Comparison of ENCODE assay signal across 1 cellular context in genomic region chr3:35780800-35781199, GRCh38.
TF ChIP-seq lines count a peak whose summit lies in the region.

No MANE protein-coding gene starts in this region.

TF ChIP-seq in WTC11, 78 proteins besides CTCF, POLR2A, EP300 and RAD21 (continued from another document):
- no peak for TF ChIP-seq ZNF281 (CRISPR knock-in tag; IDR thresholded peaks at IDR 0.05)
- no peak for TF ChIP-seq ZNF263 (CRISPR knock-in tag; IDR thresholded peaks at IDR 0.05; ENCODE audit: low read depth)
- TF ChIP-seq ZNF219 (CRISPR knock-in tag; IDR thresholded peaks at IDR 0.05; ENCODE audit: borderline replicate concordance): no peak
- no peak for TF ChIP-seq ESRRA (CRISPR knock-in tag; IDR thresholded peaks at IDR 0.05; ENCODE audit: borderline replicate concordance)
